Comparison of ENCODE assay signal across 30 cellular contexts in genomic region chr15:78974272-78974918, GRCh38.
"Had no signal": no experiment of that assay in that cellular context is flagged by ENCODE, and none has a peak within 500 bp of the region (broad histone marks: within the 10 kb centered on the region; RNA-seq: fewer than 3 reads in every experiment).

No MANE protein-coding gene starts in this region.

- H3K27me3 Mint-ChIP-seq: stimulated activated naive CD8-positive, alpha-beta T cell treated with anti-CD3 and anti-CD28 coated beads, Interleukin-15, Interleukin-2, amounts not matched to agents 100 ng/mL and 50 ng/mL, for 24 hours had no signal

- H3K27ac ChIP-seq: lower lobe of right lung, pancreas, prostate gland, sigmoid colon, suprapubic skin, thoracic aorta, tibial artery, upper lobe of right lung, uterus had no signal

- H3K4me3 ChIP-seq: lower lobe of right lung, pancreas, prostate gland, sigmoid colon, smooth muscle cell, suprapubic skin, thoracic aorta, tibial artery, upper lobe of right lung, uterus had no signal

- H3K4me2 ChIP-seq: smooth muscle cell had no signal

- H3K36me3 ChIP-seq: lower lobe of right lung, pancreas, prostate gland, sigmoid colon, suprapubic skin, thoracic aorta, tibial artery, upper lobe of right lung, uterus had no signal

- ATAC-seq: left cardiac atrium; left lobe of liver; left ventricle myocardium superior; lower lobe of right lung; naive thymus-derived CD4-positive, alpha-beta T cell; natural killer cell treated with Interleukin-12 subunit alpha and Interleukin-12 subunit beta and Interleukin-15 and Interleukin-18, amount 100 ng/mL, for 72 hours; pancreas; right cardiac atrium; upper lobe of right lung had no signal

- H3K4me3 Mint-ChIP-seq: mesothelial cell of epicardium; naive thymus-derived CD4-positive, alpha-beta T cell; natural killer cell treated with Interleukin-12 subunit alpha and Interleukin-12 subunit beta and Interleukin-15 and Interleukin-18, amount 100 ng/mL, for 72 hours; stimulated activated naive CD8-positive, alpha-beta T cell treated with anti-CD3 and anti-CD28 coated beads, Interleukin-15, Interleukin-2, amounts not matched to agents 100 ng/mL and 50 ng/mL, for 24 hours had no signal

- H3K9me3 Mint-ChIP-seq: mesothelial cell of epicardium; natural killer cell treated with Interleukin-12 subunit alpha and Interleukin-12 subunit beta and Interleukin-15 and Interleukin-18, amount 100 ng/mL, for 72 hours; stimulated activated naive CD8-positive, alpha-beta T cell treated with anti-CD3 and anti-CD28 coated beads, Interleukin-15, Interleukin-2, amounts not matched to agents 100 ng/mL and 50 ng/mL, for 24 hours had no signal

- H3K27me3 ChIP-seq: pancreas, sigmoid colon, suprapubic skin, upper lobe of right lung, uterus had no signal

- DNase-seq: hippocampal formation; kidney glomerular epithelial cell; left cardiac atrium; left ventricle myocardium superior; lower lobe of right lung; mammary epithelial cell; mesendoderm; naive thymus-derived CD4-positive, alpha-beta T cell; nucleus accumbens; pancreas; retina; right cardiac atrium; sigmoid colon; stimulated activated CD4-positive, alpha-beta T cell treated with anti-CD3 and anti-CD28 coated beads, Interleukin-1b, Interleukin-23, amount 100 ng/mL, for 48 hours; stimulated activated CD4-positive, alpha-beta T cell treated with anti-CD3 and anti-CD28 coated beads, Interleukin-2, amount 100 ng/mL, for 48 hours; stimulated activated CD4-positive, alpha-beta T cell treated with anti-CD3 and anti-CD28 coated beads, Interleukin-4, amount 100 ng/mL, for 4 hours; stimulated activated CD8-positive, alpha-beta memory T cell treated with anti-CD3 and anti-CD28 coated beads, Interleukin-4, amount 100 ng/mL, for 48 hours; stimulated activated naive CD4-positive, alpha-beta T cell; tibial artery; trophoblast cell; upper lobe of right lung; uterus had no signal

- H3K4me1 ChIP-seq: prostate gland, suprapubic skin, upper lobe of right lung, uterus had no signal

- H3K36me3 Mint-ChIP-seq: mesothelial cell of epicardium; naive thymus-derived CD4-positive, alpha-beta T cell; natural killer cell treated with Interleukin-12 subunit alpha and Interleukin-12 subunit beta and Interleukin-15 and Interleukin-18, amount 100 ng/mL, for 72 hours had no signal

- H3K9me3 ChIP-seq: lower lobe of right lung, pancreas, prostate gland, sigmoid colon, suprapubic skin, thoracic aorta, tibial artery, upper lobe of right lung, uterus had no signal

- H3K27ac Mint-ChIP-seq: mesothelial cell of epicardium; naive thymus-derived CD4-positive, alpha-beta T cell; natural killer cell treated with Interleukin-12 subunit alpha and Interleukin-12 subunit beta and Interleukin-15 and Interleukin-18, amount 100 ng/mL, for 72 hours had no signal
